ENCODE assay signal across 1 cellular context in the genomic region with DNA sequence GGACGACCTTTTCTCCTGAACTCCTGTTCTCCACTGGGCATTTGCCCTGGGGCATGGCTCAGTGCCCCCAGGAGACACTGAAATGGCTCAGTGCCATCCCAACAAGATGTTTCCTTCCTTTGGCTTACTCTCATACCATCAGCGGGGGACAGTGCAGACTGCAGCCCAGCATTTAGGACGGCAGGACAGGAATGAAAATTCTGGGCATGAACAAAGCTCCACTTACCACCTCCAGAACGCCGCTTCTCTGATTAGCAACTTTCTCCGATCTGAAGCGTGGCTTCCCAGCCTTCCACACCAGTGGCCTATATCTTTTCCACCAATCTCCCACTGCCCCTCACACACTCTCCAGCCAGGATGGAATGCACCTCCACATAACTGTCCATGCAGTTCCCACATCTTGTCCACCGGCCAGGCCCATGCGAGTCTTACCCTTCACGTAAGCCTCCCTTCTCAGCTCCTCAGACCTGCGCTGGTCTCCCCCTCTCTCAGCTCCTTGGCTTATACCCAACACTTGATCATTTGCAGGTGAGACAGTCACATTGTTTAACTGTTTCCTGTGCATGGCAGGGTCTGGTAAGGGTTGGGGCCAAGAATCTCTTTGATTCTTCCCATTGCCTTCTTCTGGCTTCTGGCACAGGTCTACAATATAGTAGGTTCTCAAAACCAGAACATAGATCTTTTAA.
TF ChIP-seq lines count a peak whose summit lies in the region.

No MANE protein-coding gene starts in this region.

TF ChIP-seq in GM23338, 12 proteins besides CTCF, POLR2A, EP300 and RAD21 (continued from another document):
- TF ChIP-seq, protein P1, sequence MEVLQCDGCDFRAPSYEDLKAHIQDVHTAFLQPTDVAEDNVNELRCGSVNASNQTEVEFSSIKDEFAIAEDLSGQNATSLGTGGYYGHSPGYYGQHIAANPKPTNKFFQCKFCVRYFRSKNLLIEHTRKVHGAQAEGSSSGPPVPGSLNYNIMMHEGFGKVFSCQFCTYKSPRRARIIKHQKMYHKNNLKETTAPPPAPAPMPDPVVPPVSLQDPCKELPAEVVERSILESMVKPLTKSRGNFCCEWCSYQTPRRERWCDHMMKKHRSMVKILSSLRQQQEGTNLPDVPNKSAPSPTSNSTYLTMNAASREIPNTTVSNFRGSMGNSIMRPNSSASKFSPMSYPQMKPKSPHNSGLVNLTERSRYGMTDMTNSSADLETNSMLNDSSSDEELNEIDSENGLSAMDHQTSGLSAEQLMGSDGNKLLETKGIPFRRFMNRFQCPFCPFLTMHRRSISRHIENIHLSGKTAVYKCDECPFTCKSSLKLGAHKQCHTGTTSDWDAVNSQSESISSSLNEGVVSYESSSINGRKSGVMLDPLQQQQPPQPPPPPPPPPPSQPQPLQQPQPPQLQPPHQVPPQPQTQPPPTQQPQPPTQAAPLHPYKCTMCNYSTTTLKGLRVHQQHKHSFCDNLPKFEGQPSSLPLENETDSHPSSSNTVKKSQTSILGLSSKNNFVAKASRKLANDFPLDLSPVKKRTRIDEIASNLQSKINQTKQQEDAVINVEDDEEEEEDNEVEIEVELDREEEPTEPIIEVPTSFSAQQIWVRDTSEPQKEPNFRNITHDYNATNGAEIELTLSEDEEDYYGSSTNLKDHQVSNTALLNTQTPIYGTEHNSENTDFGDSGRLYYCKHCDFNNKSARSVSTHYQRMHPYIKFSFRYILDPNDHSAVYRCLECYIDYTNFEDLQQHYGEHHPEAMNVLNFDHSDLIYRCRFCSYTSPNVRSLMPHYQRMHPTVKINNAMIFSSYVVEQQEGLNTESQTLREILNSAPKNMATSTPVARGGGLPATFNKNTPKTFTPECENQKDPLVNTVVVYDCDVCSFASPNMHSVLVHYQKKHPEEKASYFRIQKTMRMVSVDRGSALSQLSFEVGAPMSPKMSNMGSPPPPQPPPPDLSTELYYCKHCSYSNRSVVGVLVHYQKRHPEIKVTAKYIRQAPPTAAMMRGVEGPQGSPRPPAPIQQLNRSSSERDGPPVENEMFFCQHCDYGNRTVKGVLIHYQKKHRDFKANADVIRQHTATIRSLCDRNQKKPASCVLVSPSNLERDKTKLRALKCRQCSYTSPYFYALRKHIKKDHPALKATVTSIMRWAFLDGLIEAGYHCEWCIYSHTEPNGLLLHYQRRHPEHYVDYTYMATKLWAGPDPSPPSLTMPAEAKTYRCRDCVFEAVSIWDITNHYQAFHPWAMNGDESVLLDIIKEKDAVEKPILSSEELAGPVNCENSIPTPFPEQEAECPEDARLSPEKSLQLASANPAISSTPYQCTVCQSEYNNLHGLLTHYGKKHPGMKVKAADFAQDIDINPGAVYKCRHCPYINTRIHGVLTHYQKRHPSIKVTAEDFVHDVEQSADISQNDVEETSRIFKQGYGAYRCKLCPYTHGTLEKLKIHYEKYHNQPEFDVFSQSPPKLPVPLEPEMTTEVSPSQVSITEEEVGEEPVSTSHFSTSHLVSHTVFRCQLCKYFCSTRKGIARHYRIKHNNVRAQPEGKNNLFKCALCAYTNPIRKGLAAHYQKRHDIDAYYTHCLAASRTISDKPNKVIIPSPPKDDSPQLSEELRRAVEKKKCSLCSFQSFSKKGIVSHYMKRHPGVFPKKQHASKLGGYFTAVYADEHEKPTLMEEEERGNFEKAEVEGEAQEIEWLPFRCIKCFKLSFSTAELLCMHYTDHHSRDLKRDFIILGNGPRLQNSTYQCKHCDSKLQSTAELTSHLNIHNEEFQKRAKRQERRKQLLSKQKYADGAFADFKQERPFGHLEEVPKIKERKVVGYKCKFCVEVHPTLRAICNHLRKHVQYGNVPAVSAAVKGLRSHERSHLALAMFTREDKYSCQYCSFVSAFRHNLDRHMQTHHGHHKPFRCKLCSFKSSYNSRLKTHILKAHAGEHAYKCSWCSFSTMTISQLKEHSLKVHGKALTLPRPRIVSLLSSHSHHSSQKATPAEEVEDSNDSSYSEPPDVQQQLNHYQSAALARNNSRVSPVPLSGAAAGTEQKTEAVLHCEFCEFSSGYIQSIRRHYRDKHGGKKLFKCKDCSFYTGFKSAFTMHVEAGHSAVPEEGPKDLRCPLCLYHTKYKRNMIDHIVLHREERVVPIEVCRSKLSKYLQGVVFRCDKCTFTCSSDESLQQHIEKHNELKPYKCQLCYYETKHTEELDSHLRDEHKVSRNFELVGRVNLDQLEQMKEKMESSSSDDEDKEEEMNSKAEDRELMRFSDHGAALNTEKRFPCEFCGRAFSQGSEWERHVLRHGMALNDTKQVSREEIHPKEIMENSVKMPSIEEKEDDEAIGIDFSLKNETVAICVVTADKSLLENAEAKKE (CRISPR knock-in tag; IDR thresholded peaks at IDR 0.05) = no peak
- no peak for TF ChIP-seq CREB1 (CRISPR knock-in tag; IDR thresholded peaks at IDR 0.05; ENCODE audit: low read depth)
- TF ChIP-seq NANOG (IDR thresholded peaks at IDR 0.05; ENCODE audit: borderline replicate concordance) = no peak
- TF ChIP-seq JUNB (IDR thresholded peaks at IDR 0.05; ENCODE audit: unreplicated experiment) = no peak
- no peak for TF ChIP-seq POLR2AphosphoS5 (IDR thresholded peaks at IDR 0.05; ENCODE audit: low read depth)
